ENCODE assay signal across 22 cellular contexts in genomic region chr3:11627612-11628011, GRCh38.
"Had no signal": no experiment of that assay in that cellular context is flagged by ENCODE, and none has a peak within 500 bp of the region (broad histone marks: within the 10 kb centered on the region; RNA-seq: fewer than 3 reads in every experiment).

No MANE protein-coding gene starts in this region.

- H3K4me3 ChIP-seq: ascending aorta, body of pancreas, Peyer's patch, SJCRH30 had no signal

- H3K27me3 ChIP-seq: ascending aorta, body of pancreas, Peyer's patch, SJCRH30 had no signal

- DNase-seq: activated CD4-positive, alpha-beta T cell treated with anti-CD3 and anti-CD28 coated beads for 4 hours; activated naive CD4-positive, alpha-beta T cell treated with anti-CD3 and anti-CD28 coated beads, Interleukin-2, amount 50 U/mL, for 16 hours; activated T-cell treated with anti-CD3 and anti-CD28 coated beads for 4 hours; activated T-cell treated with anti-CD3 and anti-CD28 coated beads, Interleukin-2, amount 50 U/mL, for 48 hours; amniotic stem cell; body of pancreas; central memory CD4-positive, alpha-beta T cell; NCI-H1092; NCI-H1417; NCI-H1930; NCI-H2171 treated with DMSO at 0.1 percent for 48 hours; NCI-H226; NCI-H69; Peyer's patch; Right ventricle myocardium superior; SJCRH30; SK-N-SH; T-helper 1 cell had no signal

- H3K9me3 ChIP-seq: ascending aorta, body of pancreas, Peyer's patch, SJCRH30, SK-N-SH had no signal

- H3K36me3 ChIP-seq: ascending aorta, Peyer's patch had no signal

- ATAC-seq: activated CD4-positive, CD25-positive, alpha-beta regulatory T cell treated with anti-CD3 and anti-CD28 coated beads, Interleukin-2, amount 50 U/mL, for 24 hours; body of pancreas had no signal

- H3K27ac ChIP-seq: ascending aorta, body of pancreas, KMS-11, Peyer's patch, RWPE1, SJCRH30 had no signal
